In genomic region chr20:45308078-45308778, GRCh38 we compare ENCODE assay signal across 16 cellular contexts. TPM values are rescaled to one million over a fixed set of nuclear protein-coding genes. Genes with fewer than 3 reads are reported as not detected.
DNase-seq lines count a peak whose midpoint lies in the region; ATAC-seq, FAIRE-seq and TF ChIP-seq lines count a peak whose summit lies in the region.
"Had no signal": no experiment of that assay in that cellular context is flagged by ENCODE, and none has a peak within 500 bp of the region (broad histone marks: within the 10 kb centered on the region; RNA-seq: fewer than 3 reads in every experiment).

Gene MATN4 (minus strand): TSS chr20:45308299. CDS start chr20:45305582, 2,717 bp downstream.

- intact Hi-C loops in pancreas (cut with DNase I): no loop called here

- FAIRE-seq in pancreas (lab: Jason Lieb, UNC): no peak
- FAIRE-seq: endometrium, GM12892 had no signal

- H3K4me3 ChIP-seq in gastroesophageal sphincter (no peak within 1 kb of the TSS), pancreas (peak within 1 kb of the TSS; percentile 33 to 64 (median 54))

- TF ChIP-seq POLR2A in gastroesophageal sphincter (IDR thresholded peaks at IDR 0.05): no peak

- 50% methylated on average over 4 of the region's 22 CpGs; no CpG with 5 or more reads in 1 of the 2 donors for WGBS in gastroesophageal sphincter (ENCODE audit: low coverage in 1 of 2), 2 donors
- 17 to 18% methylated on average over 18 to 22 of the region's 22 CpGs for WGBS in pancreas, 2 donors

- H3K4me1 ChIP-seq in gastroesophageal sphincter: peaks cover 0 to 21% (median 3%) of the 10 kb centered on the region in 3 donors
- H3K4me1 ChIP-seq in pancreas: peaks cover 5 to 10% (median 9%) of the 10 kb centered on the region in 3 donors

- no peak for TF ChIP-seq EP300 in gastroesophageal sphincter (IDR thresholded peaks at IDR 0.05)

- TF ChIP-seq CTCF in gastroesophageal sphincter (IDR thresholded peaks at IDR 0.05) (no peak), pancreas (IDR thresholded peaks at IDR 0.05) (peak in 3 of 4 donors; percentile 14 to 38 (median 27))

- no peaks in the 10 kb centered on the region for H3K36me3 ChIP-seq in gastroesophageal sphincter
- H3K36me3 ChIP-seq in pancreas: no peaks in the 10 kb centered on the region

- ATAC-seq in gastroesophageal sphincter: peak; percentile 56
- peak; percentile 35 to 53 (median 46) for ATAC-seq in pancreas
- no peak for ATAC-seq in GM21529 (IDR thresholded peaks at IDR 0.05; ENCODE audit: unreplicated experiment)

- H3K27ac ChIP-seq in gastroesophageal sphincter (no peak within 1 kb of the TSS), pancreas (peak within 1 kb of the TSS; percentile 55 to 62 (median 59))

- H3K9me3 ChIP-seq in gastroesophageal sphincter (no peaks in the 10 kb centered on the region), pancreas (no peaks in the 10 kb centered on the region)

- H3K27me3 ChIP-seq in gastroesophageal sphincter (peaks cover 82% of the 10 kb centered on the region), pancreas (no peaks in the 10 kb centered on the region)

- DNase-seq in GM03348 (ENCODE audit: low spot score): peak; percentile 48
- peak; percentile 9 for DNase-seq in NCI-H510A (lab: John Stamatoyannopoulos, UW)
- peak; percentile 81 to 95 (median 86) for DNase-seq in pancreas
- no peak for DNase-seq in activated effector memory CD4-positive, alpha-beta T cell treated with anti-CD3 and anti-CD28 coated beads, Interleukin-2, amount 50 U/mL, for 16 hours
- DNase-seq in stimulated activated CD4-positive, alpha-beta T cell treated with anti-CD3 and anti-CD28 coated beads, Interleukin-2, amount 100 ng/mL, for 24 hours: no peak
- no peak for DNase-seq in NCI-H1694 treated with DMSO at 0.1 percent for 48 hours (lab: John Stamatoyannopoulos, UW)
- DNase-seq: activated B cell treated with CpG ODN at 0.5 μM for 24 hours; activated T-cell treated with anti-CD3 and anti-CD28 coated beads, Interleukin-2, amount 50 U/mL, for 1 hour; HCEC 1CT; NCI-H2171 treated with DMSO at 0.1 percent for 48 hours; retina; SIG-M5 had no signal

RNA-seq across cellular contexts. Expression of gene MATN4, which starts in this region (rescaled TPM):
- not detected for total RNA-seq in gastroesophageal sphincter
- total RNA-seq in pancreas: 1 to 10 TPM in 5 of 6 donors, under 1 TPM in 1; 0.89 to 6.4 (median 2.3) TPM
- 1 to 10 TPM; 1.5 to 3.1 TPM for polyA plus RNA-seq in pancreas
- total RNA-seq: activated B cell treated with CpG ODN at 0.5 μM for 24 hours had no signal

Comparison
In these comparisons a context has a peak if more than half of its experiments do, and no peak if none do; other contexts are left out.
1. Peak in ATAC-seq in gastroesophageal sphincter; RNA of the gene not detected or under 1 TPM.
2. DNase-seq: peak in GM03348 (single experiment), NCI-H510A (single experiment) and pancreas (6 of 6); none in activated effector memory CD4-positive, alpha-beta T cell treated with anti-CD3 and anti-CD28 coated beads, Interleukin-2, amount 50 U/mL, for 16 hours (single experiment), stimulated activated CD4-positive, alpha-beta T cell treated with anti-CD3 and anti-CD28 coated beads, Interleukin-2, amount 100 ng/mL, for 24 hours (0 of 2) and NCI-H1694 treated with DMSO at 0.1 percent for 48 hours (single experiment).
3. H3K27ac ChIP-seq: peak in pancreas (4 of 4); none in gastroesophageal sphincter (0 of 4).
4. H3K4me3 ChIP-seq: peak in pancreas (4 of 4); none in gastroesophageal sphincter (0 of 2).
5. CTCF ChIP-seq: peak in pancreas (3 of 4); none in gastroesophageal sphincter (0 of 4).